In genomic region chr16:81558077-81558443, GRCh38 we compare ENCODE assay signal across 1 cellular context.
TF ChIP-seq lines count a peak whose summit lies in the region.

No MANE protein-coding gene starts in this region.

TF ChIP-seq in WTC11, 78 proteins besides CTCF, POLR2A, EP300 and RAD21 (continued from another document):
- TF ChIP-seq STAT6 (CRISPR knock-in tag; conservative IDR thresholded peaks at IDR 0.05; ENCODE audit: low read depth) (no peak), ZNF532 (CRISPR knock-in tag; IDR thresholded peaks at IDR 0.05; ENCODE audit: borderline replicate concordance) (no peak), MLX (CRISPR knock-in tag; IDR thresholded peaks at IDR 0.05) (no peak), HMGA2 (CRISPR knock-in tag; IDR thresholded peaks at IDR 0.05) (no peak), EMX1 (CRISPR knock-in tag; IDR thresholded peaks at IDR 0.05) (no peak), FOXP1 (CRISPR knock-in tag; IDR thresholded peaks at IDR 0.05; ENCODE audit: borderline replicate concordance) (no peak), ZNF121 (CRISPR knock-in tag; IDR thresholded peaks at IDR 0.05) (no peak), TCF7 (CRISPR knock-in tag; IDR thresholded peaks at IDR 0.05; ENCODE audit: low read depth) (no peak), AR (CRISPR knock-in tag; IDR thresholded peaks at IDR 0.05) (no peak)
